1 cellular context compared by ENCODE assay signal in genomic region chr1:74713849-74714248, GRCh38.
TF ChIP-seq lines count a peak whose summit lies in the region.

No MANE protein-coding gene starts in this region.

TF ChIP-seq in IMR-90, 13 proteins besides CTCF, POLR2A, EP300 and RAD21:
- TF ChIP-seq CEBPB (IDR thresholded peaks at IDR 0.05; ENCODE audit: low read depth, low read length), result no peak
- no peak for TF ChIP-seq MAZ (IDR thresholded peaks at IDR 0.05; ENCODE audit: borderline replicate concordance, low read depth, low read length)
- TF ChIP-seq FOS (IDR thresholded peaks at IDR 0.05; ENCODE audit: low read depth, low read length), result no peak
- TF ChIP-seq ELK1 (IDR thresholded peaks at IDR 0.05; ENCODE audit: borderline replicate concordance, low read depth, low read length), result no peak
- no peak for TF ChIP-seq MAFK (IDR thresholded peaks at IDR 0.05; ENCODE audit: low read depth, low read length)
- no peak for TF ChIP-seq RCOR1 (IDR thresholded peaks at IDR 0.05; ENCODE audit: insufficient replicate concordance, low read length)
- no peak for TF ChIP-seq CHD1 (IDR thresholded peaks at IDR 0.05; ENCODE audit: low read depth, low read length)
- no peak for TF ChIP-seq BHLHE40 (IDR thresholded peaks at IDR 0.05; ENCODE audit: low read depth, low read length)
- TF ChIP-seq RFX5 (IDR thresholded peaks at IDR 0.05; ENCODE audit: low read depth, low read length), result no peak
- no peak for TF ChIP-seq NFE2L2 (IDR thresholded peaks at IDR 0.05; ENCODE audit: low read depth, low read length)
- no peak for TF ChIP-seq SMC3 (IDR thresholded peaks at IDR 0.05; ENCODE audit: low read depth, low read length)
- no peak for TF ChIP-seq USF2 (IDR thresholded peaks at IDR 0.05; ENCODE audit: low read depth, low read length)
- no peak for TF ChIP-seq MXI1 (IDR thresholded peaks at IDR 0.05; ENCODE audit: borderline replicate concordance, low read depth, low read length)
